24 cellular contexts compared by ENCODE assay signal in genomic region chr17:72846399-72846798, GRCh38.
"Had no signal": no experiment of that assay in that cellular context is flagged by ENCODE, and none has a peak within 500 bp of the region (broad histone marks: within the 10 kb centered on the region; RNA-seq: fewer than 3 reads in every experiment).

No MANE protein-coding gene starts in this region.

- H3K27me3 ChIP-seq: breast epithelium, left lung, transverse colon, vagina had no signal

- DNase-seq: activated CD4-positive, alpha-beta T cell treated with anti-CD3 and anti-CD28 coated beads, Interleukin-2, amount 50 U/mL, for 4 hours; activated CD8-positive, alpha-beta memory T cell treated with anti-CD3 and anti-CD28 coated beads for 24 hours; activated CD8-positive, alpha-beta memory T cell treated with anti-CD3 and anti-CD28 coated beads, Interleukin-2, amount 50 U/mL, for 4 hours; activated naive CD4-positive, alpha-beta T cell treated with Interleukin-2 at 50 U/mL for 16 hours; activated naive CD8-positive, alpha-beta T cell treated with anti-CD3 and anti-CD28 coated beads for 36 hours; activated T-cell treated with anti-CD3 and anti-CD28 coated beads, Interleukin-2, amount 50 U/mL, for 24 hours; effector memory CD8-positive, alpha-beta T cell; foreskin melanocyte; kidney; left lung; natural killer cell; stimulated activated CD4-positive, alpha-beta T cell treated with anti-CD3 and anti-CD28 coated beads, Interleukin-2, amount 100 ng/mL, for 48 hours; stimulated activated CD8-positive, alpha-beta memory T cell treated with anti-CD3 and anti-CD28 coated beads, Interleukin-4, amount 100 ng/mL, for 48 hours; stimulated activated naive B cell treated with anti-CD40 and anti-IgM and Interleukin-4, amounts not matched to agents 10 μg/mL and 1 μg/mL and 100 μg/mL, for 72 hours; transverse colon had no signal

- H3K4me3 ChIP-seq: breast epithelium, left lung, lung, transverse colon, vagina had no signal

- H3K4me1 ChIP-seq: breast epithelium, left lung, transverse colon, vagina had no signal

- H3K9me3 ChIP-seq: breast epithelium, left lung, transverse colon, vagina had no signal

- FAIRE-seq: astrocyte, colon, endothelial cell of umbilical vein, kidney had no signal

- H3K36me3 ChIP-seq: breast epithelium, transverse colon, vagina had no signal

- ATAC-seq: effector memory CD8-positive, alpha-beta T cell; esophagus mucosa; left lung; natural killer cell; sciatic nerve; stimulated activated naive B cell treated with anti-CD40 and anti-IgM and Interleukin-4, amounts not matched to agents 10 μg/mL and 1 μg/mL and 100 μg/mL, for 72 hours; WTC11 had no signal

- H3K27ac ChIP-seq: breast epithelium, left lung, transverse colon, vagina had no signal
